In genomic region chr15:29081781-29082180, GRCh38 we compare ENCODE assay signal across 15 cellular contexts.
DNase-seq lines count a peak whose midpoint lies in the region; ATAC-seq and TF ChIP-seq lines count a peak whose summit lies in the region.
"Had no signal": no experiment of that assay in that cellular context is flagged by ENCODE, and none has a peak within 500 bp of the region (broad histone marks: within the 10 kb centered on the region; RNA-seq: fewer than 3 reads in every experiment).

No MANE protein-coding gene starts in this region.

- H3K27ac ChIP-seq in spleen, result no peak overlapping the region
- H3K27ac ChIP-seq: BLaER1 had no signal

- peaks cover 0 to 7% (median 2%) of the 10 kb centered on the region in 8 donors for H3K9me3 ChIP-seq in spleen
- H3K9me3 ChIP-seq: BLaER1, HAP-1 had no signal

- no peak for ATAC-seq in activated T-cell treated with anti-CD3 and anti-CD28 coated beads, Interleukin-2, amount 50 U/mL, for 72 hours (replicated peaks in 1 of 2)
- no peak for ATAC-seq in stimulated activated naive CD8-positive, alpha-beta T cell treated with anti-CD3 and anti-CD28 coated beads, Interleukin-15, amount 100 ng/mL, for 72 hours
- no peak for ATAC-seq in GM18520 (IDR thresholded peaks at IDR 0.05; ENCODE audit: unreplicated experiment)
- ATAC-seq: CD8-positive, alpha-beta T cell; HepG2 had no signal

- peaks cover 0 to 3% (median 0%) of the 10 kb centered on the region in 6 donors for H3K4me1 ChIP-seq in spleen
- H3K4me1 ChIP-seq: BLaER1 had no signal

- no peaks in the 10 kb centered on the region for H3K27me3 Mint-ChIP-seq in activated T-cell treated with anti-CD3 and anti-CD28 coated beads, Interleukin-2, amount 50 U/mL, for 72 hours (ENCODE audit: low read depth)
- H3K27me3 Mint-ChIP-seq in stimulated activated naive CD8-positive, alpha-beta T cell treated with anti-CD3 and anti-CD28 coated beads, Interleukin-15, Interleukin-2, amounts not matched to agents 100 ng/mL and 50 ng/mL, for 24 hours, result no peaks in the 10 kb centered on the region
- no peaks in the 10 kb centered on the region for H3K27me3 Mint-ChIP-seq in stimulated activated naive CD8-positive, alpha-beta T cell treated with anti-CD3 and anti-CD28 coated beads, Interleukin-15, amount 100 ng/mL, for 72 hours

- no peak for DNase-seq in activated T-cell treated with anti-CD3 and anti-CD28 coated beads, Interleukin-2, amount 50 U/mL, for 72 hours
- DNase-seq in activated T-cell treated with anti-CD3 and anti-CD28 coated beads for 4 hours, result no peak
- DNase-seq in stimulated activated naive CD8-positive, alpha-beta T cell treated with anti-CD3 and anti-CD28 coated beads, Interleukin-15, amount 100 ng/mL, for 72 hours, result no peak
- DNase-seq in spleen, result peak; percentile 32
- no peak for DNase-seq in NCI-H510A (lab: John Stamatoyannopoulos, UW)
- DNase-seq: 8988T; Calu3; CD8-positive, alpha-beta T cell; DMS79 treated with DMSO at 0.1 percent for 48 hours; GF-D8 had no signal

- peak overlapping the region; percentile 72 for H3K27ac Mint-ChIP-seq in activated T-cell treated with anti-CD3 and anti-CD28 coated beads, Interleukin-2, amount 50 U/mL, for 72 hours
- peak overlapping the region; percentile 55 for H3K27ac Mint-ChIP-seq in stimulated activated naive CD8-positive, alpha-beta T cell treated with anti-CD3 and anti-CD28 coated beads, Interleukin-15, Interleukin-2, amounts not matched to agents 100 ng/mL and 50 ng/mL, for 24 hours
- H3K27ac Mint-ChIP-seq in stimulated activated naive CD8-positive, alpha-beta T cell treated with anti-CD3 and anti-CD28 coated beads, Interleukin-15, amount 100 ng/mL, for 72 hours, result no peak overlapping the region

- H3K4me3 ChIP-seq in spleen, result no peak overlapping the region
- H3K4me3 ChIP-seq: BLaER1, HAP-1 had no signal

- no peak for TF ChIP-seq CTCF in spleen (IDR thresholded peaks at IDR 0.05 in 8 of 11, conservative IDR thresholded peaks at IDR 0.05 in 3 of 11)

- intact Hi-C loops in spleen (cut with DNase I; ENCODE audit: low total_unique reads), result loop anchor here (10.0 kb wide), 2 partner anchors 57 to 97 kb away; no protein-coding TSS in a partner anchor

- peaks cover 0 to 2% of the 10 kb centered on the region in 2 donors for H3K9me3 Mint-ChIP-seq in activated T-cell treated with anti-CD3 and anti-CD28 coated beads, Interleukin-2, amount 50 U/mL, for 72 hours
- H3K9me3 Mint-ChIP-seq in stimulated activated naive CD8-positive, alpha-beta T cell treated with anti-CD3 and anti-CD28 coated beads, Interleukin-15, Interleukin-2, amounts not matched to agents 100 ng/mL and 50 ng/mL, for 24 hours, result no peaks in the 10 kb centered on the region
- peaks cover 0 to 7% of the 10 kb centered on the region in 2 donors for H3K9me3 Mint-ChIP-seq in stimulated activated naive CD8-positive, alpha-beta T cell treated with anti-CD3 and anti-CD28 coated beads, Interleukin-15, amount 100 ng/mL, for 72 hours
- H3K9me3 Mint-ChIP-seq: CD8-positive, alpha-beta T cell had no signal

- WGBS in spleen, 5 donors, result 84 to 97% (median 92%) methylated on average over 10 of the region's 10 CpGs

- no peak for TF ChIP-seq POLR2A in spleen (IDR thresholded peaks at IDR 0.05)

- H3K4me1 Mint-ChIP-seq in activated T-cell treated with anti-CD3 and anti-CD28 coated beads, Interleukin-2, amount 50 U/mL, for 72 hours (ENCODE audit: low read depth), result no peaks in the 10 kb centered on the region
- peaks cover 3% of the 10 kb centered on the region for H3K4me1 Mint-ChIP-seq in stimulated activated naive CD8-positive, alpha-beta T cell treated with anti-CD3 and anti-CD28 coated beads, Interleukin-15, Interleukin-2, amounts not matched to agents 100 ng/mL and 50 ng/mL, for 24 hours (ENCODE audit: low read depth)
- peaks cover 10% of the 10 kb centered on the region for H3K4me1 Mint-ChIP-seq in stimulated activated naive CD8-positive, alpha-beta T cell treated with anti-CD3 and anti-CD28 coated beads, Interleukin-15, amount 100 ng/mL, for 72 hours

- H3K4me3 Mint-ChIP-seq in activated T-cell treated with anti-CD3 and anti-CD28 coated beads, Interleukin-2, amount 50 U/mL, for 72 hours, result no peak overlapping the region
- H3K4me3 Mint-ChIP-seq in stimulated activated naive CD8-positive, alpha-beta T cell treated with anti-CD3 and anti-CD28 coated beads, Interleukin-15, Interleukin-2, amounts not matched to agents 100 ng/mL and 50 ng/mL, for 24 hours, result no peak overlapping the region
- H3K4me3 Mint-ChIP-seq in stimulated activated naive CD8-positive, alpha-beta T cell treated with anti-CD3 and anti-CD28 coated beads, Interleukin-15, amount 100 ng/mL, for 72 hours, result no peak overlapping the region
- H3K4me3 Mint-ChIP-seq: CD8-positive, alpha-beta T cell had no signal

- peaks cover 0 to 1% of the 10 kb centered on the region in 2 donors for H3K36me3 Mint-ChIP-seq in activated T-cell treated with anti-CD3 and anti-CD28 coated beads, Interleukin-2, amount 50 U/mL, for 72 hours (ENCODE audit: insufficient read depth in 2 of 2)
- H3K36me3 Mint-ChIP-seq in stimulated activated naive CD8-positive, alpha-beta T cell treated with anti-CD3 and anti-CD28 coated beads, Interleukin-15, Interleukin-2, amounts not matched to agents 100 ng/mL and 50 ng/mL, for 24 hours (ENCODE audit: low read depth), result peaks cover 4% of the 10 kb centered on the region

- H3K27me3 ChIP-seq in spleen (replicated peaks in 1 of 7), result no peaks in the 10 kb centered on the region
- H3K27me3 ChIP-seq: BLaER1 had no signal

- H3K36me3 ChIP-seq in spleen, result no peaks in the 10 kb centered on the region
- H3K36me3 ChIP-seq: HAP-1 had no signal

Comparison
In these comparisons a context has a peak if more than half of its experiments do, and no peak if none do; other contexts are left out.
1. H3K27ac Mint-ChIP-seq: peak in activated T-cell treated with anti-CD3 and anti-CD28 coated beads, Interleukin-2, amount 50 U/mL, for 72 hours (single experiment) and stimulated activated naive CD8-positive, alpha-beta T cell treated with anti-CD3 and anti-CD28 coated beads, Interleukin-15, Interleukin-2, amounts not matched to agents 100 ng/mL and 50 ng/mL, for 24 hours (single experiment); none in stimulated activated naive CD8-positive, alpha-beta T cell treated with anti-CD3 and anti-CD28 coated beads, Interleukin-15, amount 100 ng/mL, for 72 hours (0 of 2).